ENCODE assay signal across 2 cellular contexts in the genomic region with DNA sequence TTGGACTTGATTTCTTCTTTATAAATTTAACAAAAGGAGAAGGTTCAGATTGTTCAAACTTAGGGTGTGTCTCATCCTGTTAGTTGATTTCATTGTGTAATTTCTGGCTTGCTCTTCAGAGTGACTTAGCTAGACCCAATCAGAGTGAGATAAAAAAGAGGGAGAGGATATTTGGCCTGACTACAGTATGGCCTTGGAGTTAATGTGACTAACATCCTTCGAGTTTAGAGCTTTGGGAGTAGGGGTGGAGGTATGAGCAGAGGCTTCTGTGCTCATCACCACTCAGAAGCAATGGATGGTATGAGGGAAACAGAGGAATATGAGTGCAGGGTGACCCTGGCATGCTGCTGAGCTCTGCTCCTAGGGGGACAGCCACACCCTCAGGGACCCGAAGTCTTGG.
TF ChIP-seq lines count a peak whose summit lies in the region.

No MANE protein-coding gene starts in this region.

TF ChIP-seq in IMR-90, 13 proteins besides CTCF, POLR2A, EP300 and RAD21 (continued from another document):
- no peak for TF ChIP-seq CEBPB (IDR thresholded peaks at IDR 0.05; ENCODE audit: low read depth, low read length)
- TF ChIP-seq MAZ (IDR thresholded peaks at IDR 0.05; ENCODE audit: borderline replicate concordance, low read depth, low read length), result no peak
- no peak for TF ChIP-seq FOS (IDR thresholded peaks at IDR 0.05; ENCODE audit: low read depth, low read length)

TF ChIP-seq in GM23338, 12 proteins besides CTCF, POLR2A, EP300 and RAD21 (continued from another document):
- TF ChIP-seq CREB1 (CRISPR knock-in tag; IDR thresholded peaks at IDR 0.05; ENCODE audit: low read depth) (no peak), STAT1 (IDR thresholded peaks at IDR 0.05; ENCODE audit: unreplicated experiment) (no peak), ZNF114 (CRISPR knock-in tag; IDR thresholded peaks at IDR 0.05) (no peak), EZH2phosphoT487 (IDR thresholded peaks at IDR 0.05; ENCODE audit: unreplicated experiment) (no peak), POLR2AphosphoS5 (IDR thresholded peaks at IDR 0.05; ENCODE audit: low read depth) (no peak), NANOG (IDR thresholded peaks at IDR 0.05; ENCODE audit: borderline replicate concordance) (no peak), ZNF331 (CRISPR knock-in tag; IDR thresholded peaks at IDR 0.05; ENCODE audit: low read depth) (no peak), EZH2 (IDR thresholded peaks at IDR 0.05; ENCODE audit: low read depth, unreplicated experiment) (no peak)
- TF ChIP-seq, protein P1, sequence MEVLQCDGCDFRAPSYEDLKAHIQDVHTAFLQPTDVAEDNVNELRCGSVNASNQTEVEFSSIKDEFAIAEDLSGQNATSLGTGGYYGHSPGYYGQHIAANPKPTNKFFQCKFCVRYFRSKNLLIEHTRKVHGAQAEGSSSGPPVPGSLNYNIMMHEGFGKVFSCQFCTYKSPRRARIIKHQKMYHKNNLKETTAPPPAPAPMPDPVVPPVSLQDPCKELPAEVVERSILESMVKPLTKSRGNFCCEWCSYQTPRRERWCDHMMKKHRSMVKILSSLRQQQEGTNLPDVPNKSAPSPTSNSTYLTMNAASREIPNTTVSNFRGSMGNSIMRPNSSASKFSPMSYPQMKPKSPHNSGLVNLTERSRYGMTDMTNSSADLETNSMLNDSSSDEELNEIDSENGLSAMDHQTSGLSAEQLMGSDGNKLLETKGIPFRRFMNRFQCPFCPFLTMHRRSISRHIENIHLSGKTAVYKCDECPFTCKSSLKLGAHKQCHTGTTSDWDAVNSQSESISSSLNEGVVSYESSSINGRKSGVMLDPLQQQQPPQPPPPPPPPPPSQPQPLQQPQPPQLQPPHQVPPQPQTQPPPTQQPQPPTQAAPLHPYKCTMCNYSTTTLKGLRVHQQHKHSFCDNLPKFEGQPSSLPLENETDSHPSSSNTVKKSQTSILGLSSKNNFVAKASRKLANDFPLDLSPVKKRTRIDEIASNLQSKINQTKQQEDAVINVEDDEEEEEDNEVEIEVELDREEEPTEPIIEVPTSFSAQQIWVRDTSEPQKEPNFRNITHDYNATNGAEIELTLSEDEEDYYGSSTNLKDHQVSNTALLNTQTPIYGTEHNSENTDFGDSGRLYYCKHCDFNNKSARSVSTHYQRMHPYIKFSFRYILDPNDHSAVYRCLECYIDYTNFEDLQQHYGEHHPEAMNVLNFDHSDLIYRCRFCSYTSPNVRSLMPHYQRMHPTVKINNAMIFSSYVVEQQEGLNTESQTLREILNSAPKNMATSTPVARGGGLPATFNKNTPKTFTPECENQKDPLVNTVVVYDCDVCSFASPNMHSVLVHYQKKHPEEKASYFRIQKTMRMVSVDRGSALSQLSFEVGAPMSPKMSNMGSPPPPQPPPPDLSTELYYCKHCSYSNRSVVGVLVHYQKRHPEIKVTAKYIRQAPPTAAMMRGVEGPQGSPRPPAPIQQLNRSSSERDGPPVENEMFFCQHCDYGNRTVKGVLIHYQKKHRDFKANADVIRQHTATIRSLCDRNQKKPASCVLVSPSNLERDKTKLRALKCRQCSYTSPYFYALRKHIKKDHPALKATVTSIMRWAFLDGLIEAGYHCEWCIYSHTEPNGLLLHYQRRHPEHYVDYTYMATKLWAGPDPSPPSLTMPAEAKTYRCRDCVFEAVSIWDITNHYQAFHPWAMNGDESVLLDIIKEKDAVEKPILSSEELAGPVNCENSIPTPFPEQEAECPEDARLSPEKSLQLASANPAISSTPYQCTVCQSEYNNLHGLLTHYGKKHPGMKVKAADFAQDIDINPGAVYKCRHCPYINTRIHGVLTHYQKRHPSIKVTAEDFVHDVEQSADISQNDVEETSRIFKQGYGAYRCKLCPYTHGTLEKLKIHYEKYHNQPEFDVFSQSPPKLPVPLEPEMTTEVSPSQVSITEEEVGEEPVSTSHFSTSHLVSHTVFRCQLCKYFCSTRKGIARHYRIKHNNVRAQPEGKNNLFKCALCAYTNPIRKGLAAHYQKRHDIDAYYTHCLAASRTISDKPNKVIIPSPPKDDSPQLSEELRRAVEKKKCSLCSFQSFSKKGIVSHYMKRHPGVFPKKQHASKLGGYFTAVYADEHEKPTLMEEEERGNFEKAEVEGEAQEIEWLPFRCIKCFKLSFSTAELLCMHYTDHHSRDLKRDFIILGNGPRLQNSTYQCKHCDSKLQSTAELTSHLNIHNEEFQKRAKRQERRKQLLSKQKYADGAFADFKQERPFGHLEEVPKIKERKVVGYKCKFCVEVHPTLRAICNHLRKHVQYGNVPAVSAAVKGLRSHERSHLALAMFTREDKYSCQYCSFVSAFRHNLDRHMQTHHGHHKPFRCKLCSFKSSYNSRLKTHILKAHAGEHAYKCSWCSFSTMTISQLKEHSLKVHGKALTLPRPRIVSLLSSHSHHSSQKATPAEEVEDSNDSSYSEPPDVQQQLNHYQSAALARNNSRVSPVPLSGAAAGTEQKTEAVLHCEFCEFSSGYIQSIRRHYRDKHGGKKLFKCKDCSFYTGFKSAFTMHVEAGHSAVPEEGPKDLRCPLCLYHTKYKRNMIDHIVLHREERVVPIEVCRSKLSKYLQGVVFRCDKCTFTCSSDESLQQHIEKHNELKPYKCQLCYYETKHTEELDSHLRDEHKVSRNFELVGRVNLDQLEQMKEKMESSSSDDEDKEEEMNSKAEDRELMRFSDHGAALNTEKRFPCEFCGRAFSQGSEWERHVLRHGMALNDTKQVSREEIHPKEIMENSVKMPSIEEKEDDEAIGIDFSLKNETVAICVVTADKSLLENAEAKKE (CRISPR knock-in tag; IDR thresholded peaks at IDR 0.05), result no peak
- TF ChIP-seq, protein P2, sequence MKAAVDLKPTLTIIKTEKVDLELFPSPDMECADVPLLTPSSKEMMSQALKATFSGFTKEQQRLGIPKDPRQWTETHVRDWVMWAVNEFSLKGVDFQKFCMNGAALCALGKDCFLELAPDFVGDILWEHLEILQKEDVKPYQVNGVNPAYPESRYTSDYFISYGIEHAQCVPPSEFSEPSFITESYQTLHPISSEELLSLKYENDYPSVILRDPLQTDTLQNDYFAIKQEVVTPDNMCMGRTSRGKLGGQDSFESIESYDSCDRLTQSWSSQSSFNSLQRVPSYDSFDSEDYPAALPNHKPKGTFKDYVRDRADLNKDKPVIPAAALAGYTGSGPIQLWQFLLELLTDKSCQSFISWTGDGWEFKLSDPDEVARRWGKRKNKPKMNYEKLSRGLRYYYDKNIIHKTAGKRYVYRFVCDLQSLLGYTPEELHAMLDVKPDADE (IDR thresholded peaks at IDR 0.05), result no peak
- TF ChIP-seq, protein P3, sequence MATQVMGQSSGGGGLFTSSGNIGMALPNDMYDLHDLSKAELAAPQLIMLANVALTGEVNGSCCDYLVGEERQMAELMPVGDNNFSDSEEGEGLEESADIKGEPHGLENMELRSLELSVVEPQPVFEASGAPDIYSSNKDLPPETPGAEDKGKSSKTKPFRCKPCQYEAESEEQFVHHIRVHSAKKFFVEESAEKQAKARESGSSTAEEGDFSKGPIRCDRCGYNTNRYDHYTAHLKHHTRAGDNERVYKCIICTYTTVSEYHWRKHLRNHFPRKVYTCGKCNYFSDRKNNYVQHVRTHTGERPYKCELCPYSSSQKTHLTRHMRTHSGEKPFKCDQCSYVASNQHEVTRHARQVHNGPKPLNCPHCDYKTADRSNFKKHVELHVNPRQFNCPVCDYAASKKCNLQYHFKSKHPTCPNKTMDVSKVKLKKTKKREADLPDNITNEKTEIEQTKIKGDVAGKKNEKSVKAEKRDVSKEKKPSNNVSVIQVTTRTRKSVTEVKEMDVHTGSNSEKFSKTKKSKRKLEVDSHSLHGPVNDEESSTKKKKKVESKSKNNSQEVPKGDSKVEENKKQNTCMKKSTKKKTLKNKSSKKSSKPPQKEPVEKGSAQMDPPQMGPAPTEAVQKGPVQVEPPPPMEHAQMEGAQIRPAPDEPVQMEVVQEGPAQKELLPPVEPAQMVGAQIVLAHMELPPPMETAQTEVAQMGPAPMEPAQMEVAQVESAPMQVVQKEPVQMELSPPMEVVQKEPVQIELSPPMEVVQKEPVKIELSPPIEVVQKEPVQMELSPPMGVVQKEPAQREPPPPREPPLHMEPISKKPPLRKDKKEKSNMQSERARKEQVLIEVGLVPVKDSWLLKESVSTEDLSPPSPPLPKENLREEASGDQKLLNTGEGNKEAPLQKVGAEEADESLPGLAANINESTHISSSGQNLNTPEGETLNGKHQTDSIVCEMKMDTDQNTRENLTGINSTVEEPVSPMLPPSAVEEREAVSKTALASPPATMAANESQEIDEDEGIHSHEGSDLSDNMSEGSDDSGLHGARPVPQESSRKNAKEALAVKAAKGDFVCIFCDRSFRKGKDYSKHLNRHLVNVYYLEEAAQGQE (IDR thresholded peaks at IDR 0.05; ENCODE audit: unreplicated experiment), result no peak
